17 cellular contexts compared by ENCODE assay signal in the genomic region with DNA sequence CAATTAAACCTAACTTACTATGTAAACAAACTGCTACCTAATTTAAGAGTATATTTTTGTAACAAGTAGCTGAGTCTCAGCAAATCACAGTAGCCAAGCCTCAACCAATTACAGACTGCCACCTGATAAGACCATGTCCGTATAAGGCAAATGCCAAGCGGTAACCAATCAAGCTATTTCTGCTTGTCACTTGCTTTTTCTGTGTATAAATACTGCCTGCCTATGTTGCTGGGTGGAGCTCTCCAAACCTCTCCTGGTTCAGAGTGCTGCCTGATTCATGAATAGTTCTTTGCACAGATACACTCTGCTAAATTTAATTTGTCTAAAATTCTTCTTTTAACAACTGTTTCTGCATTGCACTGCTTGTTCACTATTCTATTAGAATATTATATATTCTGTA.
"Had no signal": no experiment of that assay in that cellular context is flagged by ENCODE, and none has a peak within 500 bp of the region (broad histone marks: within the 10 kb centered on the region; RNA-seq: fewer than 3 reads in every experiment).

No MANE protein-coding gene starts in this region.

- H3K4me3 ChIP-seq: dorsolateral prefrontal cortex, hepatocyte, lower lobe of right lung, tibial artery had no signal

- DNase-seq: activated B cell treated with CpG ODN at 0.5 μM for 24 hours; activated CD4-positive, alpha-beta memory T cell treated with anti-CD3 and anti-CD28 coated beads for 36 hours; activated CD4-positive, alpha-beta T cell treated with anti-CD3 and anti-CD28 coated beads for 4 hours; activated naive CD4-positive, alpha-beta T cell treated with anti-CD3 and anti-CD28 coated beads for 36 hours; activated T-cell treated with anti-CD3 and anti-CD28 coated beads, Interleukin-2, amount 50 U/mL, for 1 hour; anterior cingulate cortex; caudate nucleus; dorsolateral prefrontal cortex; foreskin keratinocyte; left cardiac atrium; lower lobe of right lung; stimulated activated CD4-positive, alpha-beta T cell treated with anti-CD3 and anti-CD28 coated beads, Interleukin-2, amount 100 ng/mL, for 24 hours; stimulated activated naive CD4-positive, alpha-beta T cell treated with Interleukin-2 at 50 U/mL for 16 hours; substantia nigra; tibial artery had no signal

- ATAC-seq: foreskin keratinocyte, left cardiac atrium, lower lobe of right lung had no signal

- H3K27ac ChIP-seq: dorsolateral prefrontal cortex, epithelial cell of prostate, foreskin keratinocyte, hepatocyte, lower lobe of right lung, tibial artery had no signal

- H3K9me3 ChIP-seq: lower lobe of right lung, tibial artery had no signal
